In the genomic region with DNA sequence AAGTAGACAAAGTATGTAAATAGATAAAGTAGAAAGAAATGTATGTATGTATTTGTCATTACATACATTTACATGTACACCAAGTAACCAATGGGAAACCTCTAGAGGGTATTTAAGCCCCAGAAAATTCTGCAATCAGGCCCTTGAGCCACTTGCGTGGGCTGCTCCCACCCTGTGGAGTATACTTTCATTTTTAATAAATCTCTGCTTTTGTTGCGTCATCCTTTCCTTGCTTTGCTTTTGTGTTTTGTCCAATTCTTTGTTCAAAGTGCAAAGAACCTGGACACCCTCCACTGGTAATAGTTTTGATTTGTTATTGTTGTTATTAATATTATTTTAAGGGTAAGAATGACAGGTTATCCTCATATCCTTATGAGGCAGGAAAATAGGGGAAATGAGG, we compare ENCODE assay signal across 1 cellular context.
TF ChIP-seq lines count a peak whose summit lies in the region.

No MANE protein-coding gene starts in this region.

TF ChIP-seq in HepG2, 621 proteins besides CTCF, POLR2A, EP300 and RAD21:
- TF ChIP-seq CEBPB (IDR thresholded peaks at IDR 0.05; ENCODE audit: borderline replicate concordance, low read depth, low read length) (0 out of 2 replicates have a peak, but pooled peaks have one; percentile 12), HOXD1 (CRISPR knock-in tag; IDR thresholded peaks at IDR 0.05) (no peak), ZNF124 (CRISPR knock-in tag; IDR thresholded peaks at IDR 0.05) (no peak)
